ENCODE assay signal across 29 cellular contexts in genomic region chr18:43883886-43884285, GRCh38.
DNase-seq lines count a peak whose midpoint lies in the region; ATAC-seq, FAIRE-seq and TF ChIP-seq lines count a peak whose summit lies in the region.
"Had no signal": no experiment of that assay in that cellular context is flagged by ENCODE, and none has a peak within 500 bp of the region (broad histone marks: within the 10 kb centered on the region; RNA-seq: fewer than 3 reads in every experiment).

No MANE protein-coding gene starts in this region.

- H3K36me3 ChIP-seq in SK-N-SH (replicated peaks in 1 of 2; ENCODE audit: control insufficient read depth in 1 of 2, insufficient read depth in 2 of 2, low read length in 1 of 2), result no peaks in the 10 kb centered on the region
- H3K36me3 ChIP-seq: BLaER1 treated with 17β-estradiol and CSF1 and Interleukin-3, amounts not matched to agents 10 nM and 100 nM had no signal

- no peaks in the 10 kb centered on the region for H3K79me2 ChIP-seq in SK-N-SH (ENCODE audit: insufficient read depth)

- TF ChIP-seq CTCF in SK-N-SH (IDR thresholded peaks at IDR 0.05), result no peak
- no peak for TF ChIP-seq CTCF in foreskin fibroblast (IDR thresholded peaks at IDR 0.05; ENCODE audit: low read depth, low read length)

- H3K9me3 ChIP-seq in SK-N-SH, result no peaks in the 10 kb centered on the region
- H3K9me3 ChIP-seq: A549; BLaER1 treated with 17β-estradiol and CSF1 and Interleukin-3, amounts not matched to agents 10 nM and 100 nM had no signal

- no peak for TF ChIP-seq RAD21 in SK-N-SH (IDR thresholded peaks at IDR 0.05; ENCODE audit: low read length)

- H4K20me1 ChIP-seq in SK-N-SH (ENCODE audit: insufficient read depth), result no peaks in the 10 kb centered on the region
- H4K20me1 ChIP-seq: BLaER1 treated with 17β-estradiol and CSF1 and Interleukin-3, amounts not matched to agents 10 nM and 100 nM had no signal

- no peak overlapping the region for H2AFZ ChIP-seq in SK-N-SH (ENCODE audit: low read depth)
- H2AFZ ChIP-seq: GM23338 had no signal

- TF ChIP-seq EP300 in SK-N-SH (IDR thresholded peaks at IDR 0.05; ENCODE audit: borderline replicate concordance in 1 of 2, low read depth in 1 of 2, low read length in 1 of 2), result no peak

- H3K9ac ChIP-seq in SK-N-SH, result no peak overlapping the region
- H3K9ac ChIP-seq: BLaER1 treated with 17β-estradiol and CSF1 and Interleukin-3, amounts not matched to agents 10 nM and 100 nM; KMS-11 had no signal

- no peak overlapping the region for H3K4me3 ChIP-seq in SK-N-SH (ENCODE audit: low read depth in 2 of 2, low read length in 1 of 2)
- H3K4me3 ChIP-seq in foreskin fibroblast (ENCODE audit: low read depth in 1 of 2, low read length in 2 of 2), result peak overlapping the region in 1 of 2 donors; percentile 20
- H3K4me3 ChIP-seq: A549; BLaER1 treated with 17β-estradiol and CSF1 and Interleukin-3, amounts not matched to agents 10 nM and 100 nM; GM23338; SK-N-MC had no signal

- DNase-seq in SK-N-SH (no peak), foreskin fibroblast (peak; percentile 25 to 69), NCI-H1694 (lab: John Stamatoyannopoulos, UW) (no peak)
- DNase-seq: AML-193; CD4-positive, alpha-beta T cell; H9; MM.1S; NCI-H1105; NCI-H1436 treated with DMSO at 0.1 percent for 48 hours; NCI-H1930; NCI-H2107; NCI-H446; NCI-H524 treated with DMSO at 0.1 percent for 48 hours; NCI-H82; SIG-M5; T-cell had no signal

- ATAC-seq in SK-N-SH treated with all-trans-retinoic acid at 6 μM for 48 hours (no peak), HG03025 (IDR thresholded peaks at IDR 0.05; ENCODE audit: low FRiP score, unreplicated experiment) (no peak), HG03280 (IDR thresholded peaks at IDR 0.05; ENCODE audit: unreplicated experiment) (no peak)
- ATAC-seq: A549, GM23338, Panc1, T-cell had no signal

- peak; percentile 66 for FAIRE-seq in endometrium (lab: Jason Lieb, UNC)
- FAIRE-seq: A549, D721Med, G401.6 had no signal

- H3K27ac ChIP-seq in SK-N-SH (ENCODE audit: low read depth in 2 of 2, low read length in 1 of 2), result peak overlapping the region in 1 of 2 experiments; percentile 67; a peak in 2 of 4 replicates
- H3K27ac ChIP-seq: A549; BLaER1 treated with 17β-estradiol and CSF1 and Interleukin-3, amounts not matched to agents 10 nM and 100 nM; HL-60; KMS-11; SK-N-MC had no signal

- H3K4me2 ChIP-seq in SK-N-SH, result no peak overlapping the region
- H3K4me2 ChIP-seq: A549; BLaER1 treated with 17β-estradiol and CSF1 and Interleukin-3, amounts not matched to agents 10 nM and 100 nM; GM23338; KMS-11 had no signal

- no peaks in the 10 kb centered on the region for H3K27me3 ChIP-seq in SK-N-SH (ENCODE audit: insufficient read depth)
- H3K27me3 ChIP-seq: BLaER1 treated with 17β-estradiol and CSF1 and Interleukin-3, amounts not matched to agents 10 nM and 100 nM had no signal

- POLR2A ChIA-PET in SK-N-SH (lab: Yijun Ruan, JAX), result no interaction called here

- H3K9me2 ChIP-seq in SK-N-SH, result no peaks in the 10 kb centered on the region

- CTCF ChIA-PET in SK-N-SH (lab: Yijun Ruan, JAX), result interaction anchor here (0.7 to 1.4 kb wide), 2 partner anchors 15 to 263 kb away, joined by 3 read pairs; no protein-coding TSS in a partner anchor

- H3F3A ChIP-seq in SK-N-SH (replicated peaks; ENCODE audit: insufficient read depth), result no peaks in the 10 kb centered on the region

- peaks cover 0 to 23% of the 10 kb centered on the region in 2 experiments; a peak in 2 of 4 replicates for H3K4me1 ChIP-seq in SK-N-SH (ENCODE audit: control insufficient read depth in 1 of 2, insufficient read depth in 2 of 2, low read depth in 1 of 2, low read length in 1 of 2)
- H3K4me1 ChIP-seq: A549; BLaER1 treated with 17β-estradiol and CSF1 and Interleukin-3, amounts not matched to agents 10 nM and 100 nM had no signal

TF ChIP-seq in SK-N-SH, 30 proteins besides CTCF, POLR2A, EP300 and RAD21:
- TF ChIP-seq TCF12 (IDR thresholded peaks at IDR 0.05) (peak; percentile 20; the same call in 1 of the 2 replicates), TAF1 (IDR thresholded peaks at IDR 0.05; ENCODE audit: borderline replicate concordance, low read depth, low read length) (no peak)

TF ChIP-seq in SK-N-SH treated with all-trans-retinoic acid at 6 μM for 48 hours, 23 proteins besides CTCF, POLR2A, EP300 and RAD21:
- TF ChIP-seq ZC3H10 (CRISPR knock-in tag; IDR thresholded peaks at IDR 0.05) (no peak), GLIS3 (CRISPR knock-in tag; IDR thresholded peaks at IDR 0.05) (no peak), TCF4 (CRISPR knock-in tag; IDR thresholded peaks at IDR 0.05; ENCODE audit: borderline replicate concordance) (no peak), SNAI2 (CRISPR knock-in tag; IDR thresholded peaks at IDR 0.05) (no peak), CSRNP3 (CRISPR knock-in tag; IDR thresholded peaks at IDR 0.05) (no peak), ZNF70 (CRISPR knock-in tag; IDR thresholded peaks at IDR 0.05) (no peak), OSR1 (CRISPR knock-in tag; IDR thresholded peaks at IDR 0.05) (no peak), ZNF8 (CRISPR knock-in tag; IDR thresholded peaks at IDR 0.05) (no peak)

Comparison
In these comparisons a context has a peak if more than half of its experiments do, and no peak if none do; other contexts are left out.
1. DNase-seq: peak in foreskin fibroblast (2 of 2); none in SK-N-SH (single experiment) and NCI-H1694 (single experiment).